ENCODE assay signal across 18 cellular contexts in genomic region chr5:54024466-54024865, GRCh38.
A peak's percentile ranks its signal among the peaks of the same experiment; 100 is the strongest.
DNase-seq lines count a peak whose midpoint lies in the region; ATAC-seq and TF ChIP-seq lines count a peak whose summit lies in the region.
"Had no signal": no experiment of that assay in that cellular context is flagged by ENCODE, and none has a peak within 500 bp of the region (broad histone marks: within the 10 kb centered on the region; RNA-seq: fewer than 3 reads in every experiment).

No MANE protein-coding gene starts in this region.

- no peaks in the 10 kb centered on the region for H4K20me1 ChIP-seq in osteoblast (ENCODE audit: insufficient read depth, low read length)
- H4K20me1 ChIP-seq: BLaER1 treated with 17β-estradiol and CSF1 and Interleukin-3, amounts not matched to agents 10 nM and 100 nM had no signal

- H3K9me3 Mint-ChIP-seq in CD8-positive, alpha-beta memory T cell: no peaks in the 10 kb centered on the region
- H3K9me3 Mint-ChIP-seq: memory B cell had no signal

- no peak for TF ChIP-seq CTCF in osteoblast (IDR thresholded peaks at IDR 0.05; ENCODE audit: extremely low read depth, low read depth, low read length)

- no peak overlapping the region for H3K27ac Mint-ChIP-seq in CD8-positive, alpha-beta memory T cell
- H3K27ac Mint-ChIP-seq: memory B cell had no signal

- CTCF ChIA-PET in CD8-positive, alpha-beta memory T cell (lab: Charles Lee): no interaction called here

- no peak overlapping the region for H3K4me3 Mint-ChIP-seq in CD8-positive, alpha-beta memory T cell
- H3K4me3 Mint-ChIP-seq: memory B cell had no signal

- peak overlapping the region; percentile 25 for H3K4me2 ChIP-seq in osteoblast (ENCODE audit: insufficient read depth, low read length)

- DNase-seq in EL: peak; percentile 65
- DNase-seq in adipocyte (ENCODE audit: low read depth): peak; percentile 76
- peak; percentile 71 for DNase-seq in fibroblast of gingiva (ENCODE audit: low read depth)
- DNase-seq in osteoblast (ENCODE audit: insufficient read length, low spot score, missing footprints): peak; percentile 31
- DNase-seq in CD8-positive, alpha-beta memory T cell: no peak
- no peak for DNase-seq in stimulated activated CD8-positive, alpha-beta memory T cell treated with anti-CD3 and anti-CD28 coated beads, Interleukin-4, amount 100 ng/mL, for 48 hours
- DNase-seq: activated naive CD4-positive, alpha-beta T cell treated with Interleukin-2 at 50 U/mL for 16 hours; dorsolateral prefrontal cortex; hippocampal formation; naive thymus-derived CD4-positive, alpha-beta T cell; NCI-H1694 treated with DMSO at 0.1 percent for 48 hours; stimulated activated CD4-positive, alpha-beta T cell treated with anti-CD3 and anti-CD28 coated beads, Interleukin-4, amount 100 ng/mL, for 24 hours had no signal

- no peaks in the 10 kb centered on the region for H3K79me2 ChIP-seq in osteoblast (ENCODE audit: insufficient read depth, low read length)

- H3K27me3 Mint-ChIP-seq in CD8-positive, alpha-beta memory T cell: no peaks in the 10 kb centered on the region
- H3K27me3 Mint-ChIP-seq: memory B cell; naive thymus-derived CD4-positive, alpha-beta T cell had no signal

- H3K4me3 ChIP-seq in adipocyte (ENCODE audit: low read length) (no peak overlapping the region), osteoblast (ENCODE audit: insufficient read depth, low read length) (no peak overlapping the region)
- H3K4me3 ChIP-seq in CD8-positive, alpha-beta memory T cell (ENCODE audit: low read length): no peak overlapping the region
- H3K4me3 ChIP-seq: BLaER1 treated with 17β-estradiol and CSF1 and Interleukin-3, amounts not matched to agents 10 nM and 100 nM; dorsolateral prefrontal cortex; skin epidermis had no signal

- POLR2A ChIA-PET in CD8-positive, alpha-beta memory T cell (lab: Charles Lee): no interaction called here

- H3K4me1 ChIP-seq in adipocyte (ENCODE audit: control insufficient read depth, insufficient read depth, low read length) (peaks cover 23% of the 10 kb centered on the region), osteoblast (ENCODE audit: insufficient read depth, low read length) (peaks cover 27% of the 10 kb centered on the region)
- peaks cover 12% of the 10 kb centered on the region for H3K4me1 ChIP-seq in CD8-positive, alpha-beta memory T cell (ENCODE audit: insufficient read depth, low read length)

- H3K36me3 Mint-ChIP-seq in CD8-positive, alpha-beta memory T cell: peaks cover 0 to 5% (median 0%) of the 10 kb centered on the region in 3 donors

- H3K27me3 ChIP-seq in adipocyte (replicated peaks; ENCODE audit: control insufficient read depth, insufficient read depth, low read length) (no peaks in the 10 kb centered on the region), osteoblast (ENCODE audit: insufficient read depth, low read length) (no peaks in the 10 kb centered on the region)
- H3K27me3 ChIP-seq in CD8-positive, alpha-beta memory T cell (ENCODE audit: insufficient read depth, low read length, poor library complexity, severe bottlenecking): no peaks in the 10 kb centered on the region
- H3K27me3 ChIP-seq: BLaER1 treated with 17β-estradiol and CSF1 and Interleukin-3, amounts not matched to agents 10 nM and 100 nM; dorsolateral prefrontal cortex had no signal

- no peak for ATAC-seq in GM18909 (IDR thresholded peaks at IDR 0.05; ENCODE audit: poor library complexity, unreplicated experiment)
- no peak for ATAC-seq in HG02678 (IDR thresholded peaks at IDR 0.05; ENCODE audit: unreplicated experiment)
- ATAC-seq: esophagus mucosa; naive thymus-derived CD4-positive, alpha-beta T cell had no signal

- H3K9me3 ChIP-seq in adipocyte (ENCODE audit: control insufficient read depth, low read length) (no peaks in the 10 kb centered on the region), osteoblast (ENCODE audit: low read depth, low read length) (no peaks in the 10 kb centered on the region)
- no peaks in the 10 kb centered on the region for H3K9me3 ChIP-seq in CD8-positive, alpha-beta memory T cell (ENCODE audit: low read length)

- H2AFZ ChIP-seq in osteoblast (ENCODE audit: low read length): no peak overlapping the region

- H3K36me3 ChIP-seq in adipocyte (ENCODE audit: control insufficient read depth, insufficient read depth, low read length, severe bottlenecking): no peaks in the 10 kb centered on the region
- H3K36me3 ChIP-seq in osteoblast (ENCODE audit: insufficient read depth, low read length): no peaks in the 10 kb centered on the region
- H3K36me3 ChIP-seq in CD8-positive, alpha-beta memory T cell (ENCODE audit: insufficient read depth, low read length): no peaks in the 10 kb centered on the region

- H3K27ac ChIP-seq in osteoblast (ENCODE audit: low read depth, low read length): no peak overlapping the region
- H3K27ac ChIP-seq in CD8-positive, alpha-beta memory T cell (ENCODE audit: low read depth, low read length): no peak overlapping the region
- H3K27ac ChIP-seq: dorsolateral prefrontal cortex, skin epidermis had no signal

- no peak overlapping the region for H3K9ac ChIP-seq in adipocyte (ENCODE audit: low read length)
- H3K9ac ChIP-seq: BLaER1 treated with 17β-estradiol and CSF1 and Interleukin-3, amounts not matched to agents 10 nM and 100 nM had no signal

- H3K4me1 Mint-ChIP-seq in CD8-positive, alpha-beta memory T cell: peaks cover 18 to 33% (median 28%) of the 10 kb centered on the region in 3 donors
- H3K4me1 Mint-ChIP-seq: memory B cell had no signal

Comparison
In these comparisons a context has a peak if more than half of its experiments do, and no peak if none do; other contexts are left out.
1. DNase-seq: peak in EL (single experiment), adipocyte (single experiment), fibroblast of gingiva (single experiment) and osteoblast (single experiment); none in CD8-positive, alpha-beta memory T cell (0 of 5) and stimulated activated CD8-positive, alpha-beta memory T cell treated with anti-CD3 and anti-CD28 coated beads, Interleukin-4, amount 100 ng/mL, for 48 hours (single experiment).